19 cellular contexts compared by ENCODE assay signal in the genomic region with DNA sequence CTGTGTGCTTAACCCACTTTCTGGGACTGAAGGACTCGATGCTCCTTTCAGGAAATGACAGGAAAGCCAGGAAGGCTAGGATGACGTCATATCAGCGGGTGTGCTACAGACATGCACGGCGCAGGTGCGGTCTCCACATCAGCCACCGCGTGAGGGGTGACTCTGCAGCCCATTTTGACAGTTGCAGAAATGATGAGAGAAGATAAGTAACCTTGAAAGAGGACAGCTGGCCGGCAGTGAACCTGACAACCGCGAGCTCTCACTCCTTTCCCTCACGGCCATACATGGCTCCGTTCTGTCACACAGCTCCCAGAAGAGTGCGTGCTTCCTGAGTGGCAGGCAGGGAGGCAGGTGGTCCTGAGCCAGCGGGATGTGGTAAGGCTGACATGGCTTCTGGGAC. TPM values are rescaled to one million over a fixed set of nuclear protein-coding genes. Genes with fewer than 3 reads are reported as not detected.
"Had no signal": no experiment of that assay in that cellular context is flagged by ENCODE, and none has a peak within 500 bp of the region (broad histone marks: within the 10 kb centered on the region; RNA-seq: fewer than 3 reads in every experiment).

No MANE protein-coding gene starts in this region.

- DNase-seq: activated CD4-positive, alpha-beta T cell treated with anti-CD3 and anti-CD28 coated beads, Interleukin-2, amount 10 ng/mL, durations not matched to agents 7 days and 5 days; activated naive CD4-positive, alpha-beta T cell treated with anti-CD3 and anti-CD28 coated beads, Interleukin-2, amount 10 ng/mL, durations not matched to agents 7 days and 5 days; activated T-cell treated with anti-CD3 and anti-CD28 coated beads for 4 hours; dorsolateral prefrontal cortex; mammary epithelial cell; pancreas; stimulated activated CD4-positive, alpha-beta T cell treated with anti-CD3 and anti-CD28 coated beads, Interleukin-2, amount 100 ng/mL, for 48 hours; T-helper 9 cell had no signal

- ATAC-seq: activated T-helper 17 cell treated with anti-CD3 and anti-CD28 coated beads, Interleukin-2, amount 50 U/mL, for 72 hours; left lobe of liver; pancreas; stimulated activated memory B cell treated with anti-CD40 and anti-IgM and Interleukin-4, amounts not matched to agents 10 μg/mL and 1 μg/mL and 100 μg/mL, for 72 hours had no signal

- H3K27ac Mint-ChIP-seq: activated CD4-positive, alpha-beta T cell treated with anti-CD3 and anti-CD28 coated beads, Interleukin-2, amount 10 ng/mL, durations not matched to agents 7 days and 5 days; activated naive CD4-positive, alpha-beta T cell treated with anti-CD3 and anti-CD28 coated beads, Interleukin-2, amount 10 ng/mL, durations not matched to agents 7 days and 5 days; stimulated activated memory B cell treated with anti-CD40 and anti-IgM and Interleukin-4, amounts not matched to agents 10 μg/mL and 1 μg/mL and 100 μg/mL, for 72 hours had no signal

- H3K4me1 Mint-ChIP-seq: activated T-helper 17 cell treated with anti-CD3 and anti-CD28 coated beads, Interleukin-2, amount 50 U/mL, for 72 hours; stimulated activated memory B cell treated with anti-CD40 and anti-IgM and Interleukin-4, amounts not matched to agents 10 μg/mL and 1 μg/mL and 100 μg/mL, for 72 hours had no signal

- H3K4me3 Mint-ChIP-seq: activated CD4-positive, alpha-beta T cell treated with anti-CD3 and anti-CD28 coated beads, Interleukin-2, amount 10 ng/mL, durations not matched to agents 7 days and 5 days; activated naive CD4-positive, alpha-beta T cell treated with anti-CD3 and anti-CD28 coated beads, Interleukin-2, amount 10 ng/mL, durations not matched to agents 7 days and 5 days; activated T-helper 17 cell treated with anti-CD3 and anti-CD28 coated beads, Interleukin-2, amount 50 U/mL, for 72 hours; neural crest cell; stimulated activated memory B cell treated with anti-CD40 and anti-IgM and Interleukin-4, amounts not matched to agents 10 μg/mL and 1 μg/mL and 100 μg/mL, for 72 hours had no signal

RNA-seq across cellular contexts. Expression of gene KRTAP10-5, which starts 1.7 kb away (rescaled TPM):
- total RNA-seq: activated CD4-positive, alpha-beta T cell treated with anti-CD3 and anti-CD28 coated beads, Interleukin-2, amount 10 ng/mL, durations not matched to agents 7 days and 5 days; activated CD8-positive, alpha-beta memory T cell treated with anti-CD3 and anti-CD28 coated beads for 36 hours; activated T-helper 17 cell treated with anti-CD3 and anti-CD28 coated beads, Interleukin-2, amount 50 U/mL, for 72 hours; astrocyte; bronchial epithelial cell; cerebellum; dorsolateral prefrontal cortex; esophagus muscularis mucosa; left lobe of liver; mammary epithelial cell; neural crest cell; pancreas; urinary bladder had no signal
- polyA plus RNA-seq: mammary epithelial cell, pancreas, thymus, urinary bladder had no signal

RNA-seq across cellular contexts. Expression of gene KRTAP10-4, which starts 8.5 kb away (rescaled TPM):
- total RNA-seq: activated CD4-positive, alpha-beta T cell treated with anti-CD3 and anti-CD28 coated beads, Interleukin-2, amount 10 ng/mL, durations not matched to agents 7 days and 5 days; activated CD8-positive, alpha-beta memory T cell treated with anti-CD3 and anti-CD28 coated beads for 36 hours; activated T-helper 17 cell treated with anti-CD3 and anti-CD28 coated beads, Interleukin-2, amount 50 U/mL, for 72 hours; astrocyte; bronchial epithelial cell; cerebellum; dorsolateral prefrontal cortex; esophagus muscularis mucosa; left lobe of liver; mammary epithelial cell; neural crest cell; pancreas; urinary bladder had no signal
- polyA plus RNA-seq: mammary epithelial cell, pancreas, thymus, urinary bladder had no signal

RNA-seq across cellular contexts. Expression of gene KRTAP10-6, which starts 10.2 kb away (rescaled TPM):
- total RNA-seq: activated CD4-positive, alpha-beta T cell treated with anti-CD3 and anti-CD28 coated beads, Interleukin-2, amount 10 ng/mL, durations not matched to agents 7 days and 5 days; activated CD8-positive, alpha-beta memory T cell treated with anti-CD3 and anti-CD28 coated beads for 36 hours; activated T-helper 17 cell treated with anti-CD3 and anti-CD28 coated beads, Interleukin-2, amount 50 U/mL, for 72 hours; astrocyte; bronchial epithelial cell; cerebellum; dorsolateral prefrontal cortex; esophagus muscularis mucosa; left lobe of liver; mammary epithelial cell; neural crest cell; pancreas; urinary bladder had no signal
- polyA plus RNA-seq: mammary epithelial cell, pancreas, thymus, urinary bladder had no signal

RNA-seq across cellular contexts. Expression of gene KRTAP10-7, which starts 18.3 kb away (rescaled TPM):
- total RNA-seq: activated CD4-positive, alpha-beta T cell treated with anti-CD3 and anti-CD28 coated beads, Interleukin-2, amount 10 ng/mL, durations not matched to agents 7 days and 5 days; activated CD8-positive, alpha-beta memory T cell treated with anti-CD3 and anti-CD28 coated beads for 36 hours; activated T-helper 17 cell treated with anti-CD3 and anti-CD28 coated beads, Interleukin-2, amount 50 U/mL, for 72 hours; astrocyte; bronchial epithelial cell; cerebellum; dorsolateral prefrontal cortex; esophagus muscularis mucosa; left lobe of liver; mammary epithelial cell; neural crest cell; pancreas; urinary bladder had no signal
- polyA plus RNA-seq: mammary epithelial cell, pancreas, thymus, urinary bladder had no signal

RNA-seq across cellular contexts. Expression of gene KRTAP10-3, which starts 23.5 kb away (rescaled TPM):
- total RNA-seq: activated CD4-positive, alpha-beta T cell treated with anti-CD3 and anti-CD28 coated beads, Interleukin-2, amount 10 ng/mL, durations not matched to agents 7 days and 5 days; activated CD8-positive, alpha-beta memory T cell treated with anti-CD3 and anti-CD28 coated beads for 36 hours; activated T-helper 17 cell treated with anti-CD3 and anti-CD28 coated beads, Interleukin-2, amount 50 U/mL, for 72 hours; astrocyte; bronchial epithelial cell; cerebellum; esophagus muscularis mucosa; left lobe of liver; mammary epithelial cell; neural crest cell; pancreas; urinary bladder had no signal
- polyA plus RNA-seq: mammary epithelial cell, pancreas, thymus, urinary bladder had no signal
